14 cellular contexts compared by ENCODE assay signal in the genomic region with DNA sequence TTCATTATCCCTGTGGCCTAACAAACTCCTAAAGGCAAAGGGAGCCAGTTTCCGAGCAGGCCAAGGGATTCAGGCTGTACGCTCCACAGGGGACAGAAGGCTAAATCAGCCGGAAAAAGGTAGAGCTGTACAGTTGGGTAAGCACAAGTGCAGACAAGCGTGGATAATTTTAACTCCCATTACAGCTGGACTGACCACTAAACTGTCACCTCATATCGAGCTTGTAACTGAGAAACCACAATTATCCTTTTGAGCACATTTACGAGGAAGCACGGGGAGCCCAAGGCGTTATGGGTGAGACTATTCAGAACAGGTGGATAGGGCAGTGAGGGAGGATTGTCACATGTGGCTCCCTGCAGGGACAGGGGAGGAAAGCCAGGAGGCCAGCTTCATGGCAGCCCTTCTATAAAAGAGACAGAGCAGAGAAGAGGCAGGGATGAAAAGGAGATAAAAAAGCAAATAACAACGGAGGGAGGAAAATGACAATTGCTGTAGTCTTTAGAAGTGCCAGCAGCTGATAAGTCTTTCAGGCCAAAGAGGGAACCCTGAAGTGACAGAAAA.
DNase-seq lines count a peak whose midpoint lies in the region; ATAC-seq and TF ChIP-seq lines count a peak whose summit lies in the region.
"Had no signal": no experiment of that assay in that cellular context is flagged by ENCODE, and none has a peak within 500 bp of the region (broad histone marks: within the 10 kb centered on the region; RNA-seq: fewer than 3 reads in every experiment).

No MANE protein-coding gene starts in this region.

- H3K4me1 ChIP-seq in HAP-1 = peaks cover 26% of the 10 kb centered on the region
- H3K4me1 ChIP-seq in endodermal cell (ENCODE audit: control insufficient read depth, insufficient read depth, low read length) = peaks cover 2% of the 10 kb centered on the region
- H3K4me1 ChIP-seq in rectal smooth muscle tissue (ENCODE audit: control insufficient read depth, insufficient read depth, low read length) = peaks cover 10% of the 10 kb centered on the region
- no peaks in the 10 kb centered on the region for H3K4me1 ChIP-seq in lower lobe of right lung
- H3K4me1 ChIP-seq: ascending aorta, parathyroid adenoma had no signal

- H3K4me1 Mint-ChIP-seq in endodermal cell = peaks cover 32% of the 10 kb centered on the region

- H3K27me3 Mint-ChIP-seq in endodermal cell (ENCODE audit: insufficient read depth) = no peaks in the 10 kb centered on the region

- H3K4me3 Mint-ChIP-seq in endodermal cell = no peak overlapping the region

- no peaks in the 10 kb centered on the region for H3K9me3 ChIP-seq in HAP-1
- H3K9me3 ChIP-seq in endodermal cell (ENCODE audit: control insufficient read depth, low read length) = peaks cover 8% of the 10 kb centered on the region
- H3K9me3 ChIP-seq in lower lobe of right lung = peaks cover 3% of the 10 kb centered on the region
- H3K9me3 ChIP-seq: ascending aorta, esophagus squamous epithelium, testis had no signal

- DNase-seq in HAP-1 (ENCODE audit: low spot score in 2 of 2) = peak; percentile 53 to 58
- DNase-seq in NCI-H345 (lab: John Stamatoyannopoulos, UW) = peak; percentile 81
- DNase-seq in endodermal cell = peak; percentile 68
- DNase-seq in lower lobe of right lung = no peak
- DNase-seq in stimulated activated CD4-positive, alpha-beta T cell treated with anti-CD3 and anti-CD28 coated beads, Interleukin-1b, Interleukin-23, amount 100 ng/mL, for 48 hours = no peak
- DNase-seq: activated T-cell treated with anti-CD3 and anti-CD28 coated beads for 4 hours, esophagus squamous epithelium, GOT3, RPMI8226, testis had no signal

- H3K36me3 ChIP-seq in HAP-1 (replicated peaks) (no peaks in the 10 kb centered on the region), endodermal cell (ENCODE audit: control insufficient read depth, insufficient read depth, low read length) (no peaks in the 10 kb centered on the region), rectal smooth muscle tissue (ENCODE audit: control insufficient read depth, insufficient read depth, low read length) (no peaks in the 10 kb centered on the region), lower lobe of right lung (no peaks in the 10 kb centered on the region)
- H3K36me3 ChIP-seq: ascending aorta, esophagus squamous epithelium had no signal

- TF ChIP-seq CTCF in endodermal cell (conservative IDR thresholded peaks at IDR 0.05) (no peak), lower lobe of right lung (IDR thresholded peaks at IDR 0.05) (no peak)

- ATAC-seq in lower lobe of right lung (no peak), GM19351 (IDR thresholded peaks at IDR 0.05; ENCODE audit: unreplicated experiment) (no peak)

- H3K36me3 Mint-ChIP-seq in endodermal cell (ENCODE audit: low read depth) = no peaks in the 10 kb centered on the region

- H3K27me3 ChIP-seq in HAP-1 (ENCODE audit: low read depth) (no peaks in the 10 kb centered on the region), endodermal cell (ENCODE audit: control insufficient read depth, insufficient read depth, low read length, poor library complexity, severe bottlenecking) (no peaks in the 10 kb centered on the region), rectal smooth muscle tissue (ENCODE audit: control insufficient read depth, insufficient read depth, low read length) (no peaks in the 10 kb centered on the region), lower lobe of right lung (ENCODE audit: low read depth) (no peaks in the 10 kb centered on the region)
- H3K27me3 ChIP-seq: ascending aorta, esophagus squamous epithelium, testis had no signal

- no peak overlapping the region for H3K4me3 ChIP-seq in HAP-1
- no peak overlapping the region for H3K4me3 ChIP-seq in endodermal cell (ENCODE audit: low read length)
- H3K4me3 ChIP-seq in rectal smooth muscle tissue (ENCODE audit: low read length) = no peak overlapping the region
- H3K4me3 ChIP-seq in lower lobe of right lung = no peak overlapping the region
- H3K4me3 ChIP-seq: ascending aorta, esophagus squamous epithelium, testis had no signal

- WGBS in endodermal cell (ENCODE audit: insufficient coverage in 1 of 2, insufficient read length in 1 of 2), 2 experiments = 40 to 44% methylated on average over 4 to 9 of the region's 9 CpGs

- no peak overlapping the region for H3K27ac Mint-ChIP-seq in endodermal cell

- peaks cover 2% of the 10 kb centered on the region for H3K9me3 Mint-ChIP-seq in endodermal cell

- H3K9ac ChIP-seq in endodermal cell (ENCODE audit: extremely low read depth, low read length, poor library complexity, severe bottlenecking) = no peak overlapping the region
- no peak overlapping the region for H3K9ac ChIP-seq in rectal smooth muscle tissue (ENCODE audit: low read length)
- H3K9ac ChIP-seq: parathyroid adenoma had no signal

- intact Hi-C loops in lower lobe of right lung (cut with DNase I) = no loop called here

- in situ Hi-C loops in HAP-1 (cut with MboI; ENCODE audit: low sequenced_read_pairs) = no loop called here

- H3K27ac ChIP-seq in endodermal cell (ENCODE audit: low read depth, low read length) (peak overlapping the region; percentile 52), rectal smooth muscle tissue (ENCODE audit: low read depth, low read length) (peak overlapping the region; percentile 53), lower lobe of right lung (no peak overlapping the region)
- H3K27ac ChIP-seq: ascending aorta, esophagus squamous epithelium, parathyroid adenoma, testis had no signal

Comparison
In these comparisons a context has a peak if more than half of its experiments do, and no peak if none do; other contexts are left out.
1. DNase-seq: peak in HAP-1 (2 of 2), NCI-H345 (single experiment) and endodermal cell (single experiment); none in lower lobe of right lung (single experiment) and stimulated activated CD4-positive, alpha-beta T cell treated with anti-CD3 and anti-CD28 coated beads, Interleukin-1b, Interleukin-23, amount 100 ng/mL, for 48 hours (single experiment).